9 cellular contexts compared by ENCODE assay signal in the genomic region with DNA sequence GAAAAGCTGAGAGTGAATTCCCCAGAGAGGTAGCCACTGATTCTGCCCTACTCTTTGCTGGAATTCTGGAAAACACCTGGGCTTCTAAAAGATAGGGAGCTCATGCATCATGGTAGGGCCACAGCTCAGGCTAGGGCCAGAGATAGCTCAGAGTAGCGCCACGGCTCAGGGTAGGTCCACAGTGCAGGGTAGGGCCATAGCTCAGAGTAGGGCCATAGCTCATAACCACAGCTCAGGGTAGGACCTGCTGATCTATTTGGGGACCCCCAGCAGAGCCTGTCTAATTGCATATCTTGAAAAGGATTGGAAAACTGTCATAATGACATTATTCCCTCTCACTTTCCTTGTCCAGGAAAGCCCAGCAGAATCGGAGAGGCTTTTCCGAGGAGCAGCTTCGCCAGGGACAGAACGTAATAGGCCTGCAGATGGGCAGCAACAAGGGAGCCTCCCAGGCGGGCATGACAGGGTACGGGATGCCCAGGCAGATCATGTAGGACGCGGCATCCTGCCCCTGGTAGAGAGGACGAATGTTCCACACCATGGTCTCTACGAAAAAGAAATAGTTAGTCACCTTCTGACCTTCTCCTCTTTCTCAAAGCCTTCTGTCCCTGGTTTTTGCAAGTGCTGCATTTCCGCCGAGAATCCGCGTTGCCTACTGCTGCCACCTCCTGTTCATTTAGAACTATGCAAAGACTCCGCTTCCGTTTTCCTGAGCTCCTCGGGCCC. TPM values are rescaled to one million over a fixed set of nuclear protein-coding genes. Genes with fewer than 3 reads are reported as not detected.
DNase-seq lines count a peak whose midpoint lies in the region; ATAC-seq, FAIRE-seq and TF ChIP-seq lines count a peak whose summit lies in the region.
"Had no signal": no experiment of that assay in that cellular context is flagged by ENCODE, and none has a peak within 500 bp of the region (broad histone marks: within the 10 kb centered on the region; RNA-seq: fewer than 3 reads in every experiment).

No MANE protein-coding gene starts in this region.

- H3K4me3 Mint-ChIP-seq in brain = no peak overlapping the region

- H3K36me3 ChIP-seq in iPS-15b (ENCODE audit: control insufficient read depth, insufficient read depth, low read length) = no peaks in the 10 kb centered on the region

- no peaks in the 10 kb centered on the region for H3K27me3 Mint-ChIP-seq in brain

- H3K27ac Mint-ChIP-seq in brain = peak overlapping the region in 4 of 5 experiments; percentile 23 to 83 (median 38)

- peak overlapping the region; percentile 16 for H3K9ac ChIP-seq in iPS-15b (ENCODE audit: low read depth, low read length)

- H3K36me3 Mint-ChIP-seq in brain = peaks cover 31% of the 10 kb centered on the region

- H3K4me1 ChIP-seq in iPS-15b (ENCODE audit: control insufficient read depth, insufficient read depth, low read length) = no peaks in the 10 kb centered on the region

- DNase-seq in CD1c-positive myeloid dendritic cell (ENCODE audit: extremely low spot score) (peak; percentile 65), smooth muscle cell of the brain vasculature (ENCODE audit: low read depth, low spot score) (peak; percentile 63), COLO668 (lab: John Stamatoyannopoulos, UW; ENCODE audit: unreplicated experiment) (no peak)

- peak; percentile 79 to 87 for TF ChIP-seq CTCF in brain (conservative IDR thresholded peaks at IDR 0.05)

- no peaks in the 10 kb centered on the region for H3K9me3 ChIP-seq in iPS-15b (ENCODE audit: control insufficient read depth, insufficient read depth, low read length)
- H3K9me3 ChIP-seq: SJCRH30 had no signal

- ATAC-seq in GM19372 (IDR thresholded peaks at IDR 0.05; ENCODE audit: low read depth, unreplicated experiment) (peak; percentile 75), HG03565 (IDR thresholded peaks at IDR 0.05; ENCODE audit: unreplicated experiment) (peak; percentile 74)

- H3K4me3 ChIP-seq in iPS-15b (ENCODE audit: low read depth, low read length) = no peak overlapping the region
- H3K4me3 ChIP-seq: SJCRH30 had no signal

- H3K9me3 Mint-ChIP-seq in brain = no peaks in the 10 kb centered on the region

- H3K4me1 Mint-ChIP-seq in brain = peaks cover 83% of the 10 kb centered on the region

- peak; percentile 53 for FAIRE-seq in TTC549 (lab: Jason Lieb, UNC)

- H3K27me3 ChIP-seq in iPS-15b (ENCODE audit: control insufficient read depth, insufficient read depth, low read length) = no peaks in the 10 kb centered on the region
- H3K27me3 ChIP-seq: SJCRH30 had no signal

RNA-seq across cellular contexts. Expression of gene TAGLN3, which starts 14.5 kb away (rescaled TPM):
- polyA plus RNA-seq in brain (ENCODE audit: insufficient read depth, low read depth, low replicate concordance) = 1,344 TPM

RNA-seq across cellular contexts. Expression of gene TMPRSS7, which starts 21.3 kb away (rescaled TPM):
- not detected for polyA plus RNA-seq in brain (ENCODE audit: insufficient read depth, low read depth, low replicate concordance)

RNA-seq across cellular contexts. Expression of gene ABHD10, which starts 34.4 kb away (rescaled TPM):
- 37.4 TPM for polyA plus RNA-seq in brain (ENCODE audit: insufficient read depth, low read depth, low replicate concordance)
